In genomic region chr5:37552770-37553719, GRCh38 we compare ENCODE assay signal across 11 cellular contexts.
DNase-seq lines count a peak whose midpoint lies in the region; ATAC-seq and TF ChIP-seq lines count a peak whose summit lies in the region.
"Had no signal": no experiment of that assay in that cellular context is flagged by ENCODE, and none has a peak within 500 bp of the region (broad histone marks: within the 10 kb centered on the region; RNA-seq: fewer than 3 reads in every experiment).

No MANE protein-coding gene starts in this region.

- ATAC-seq in HG03469 (IDR thresholded peaks at IDR 0.05; ENCODE audit: unreplicated experiment) = no peak
- ATAC-seq: naive thymus-derived CD8-positive, alpha-beta T cell had no signal

- CTCF ChIA-PET in GM10248 (lab: Yijun Ruan, JAX) = interaction anchor here (0.7 to 1.7 kb wide), 6 partner anchors 8 to 140 kb away, joined by 3 to 4 read pairs (median 4); no protein-coding TSS in a partner anchor

- POLR2A ChIA-PET in GM10248 (lab: Yijun Ruan, JAX) = no interaction called here

- no peak overlapping the region for H3K4me3 ChIP-seq in retinal pigment epithelial cell (ENCODE audit: low read length)
- H3K4me3 ChIP-seq: thoracic aorta had no signal

- DNase-seq in H4 (ENCODE audit: low spot score) (peak; percentile 82), OCI-M1 (lab: John Stamatoyannopoulos, UW) (peak; percentile 95), fibroblast of peridontal ligament (ENCODE audit: extremely low read depth) (peak; percentile 21), retinal pigment epithelial cell (ENCODE audit: low read depth) (peak; percentile 26), activated gamma-delta T cell (lab: John Stamatoyannopoulos, UW) (no peak), GM10248 (ENCODE audit: extremely low spot score) (no peak)
- DNase-seq: activated CD4-positive, alpha-beta T cell treated with anti-CD3 and anti-CD28 coated beads, Interleukin-2, amount 10 ng/mL, durations not matched to agents 7 days and 5 days; naive thymus-derived CD8-positive, alpha-beta T cell; stimulated activated CD4-positive, alpha-beta T cell treated with anti-CD3 and anti-CD28 coated beads, Interleukin-4, amount 100 ng/mL, for 24 hours had no signal

- TF ChIP-seq CTCF in retinal pigment epithelial cell (conservative IDR thresholded peaks at IDR 0.05; ENCODE audit: low read depth, low read length) (no peak), GM10248 (IDR thresholded peaks at IDR 0.05; ENCODE audit: control extremely low read depth, extremely low read depth, low read depth, missing control alignments) (no peak)

Comparison
In these comparisons a context has a peak if more than half of its experiments do, and no peak if none do; other contexts are left out.
1. DNase-seq: peak in H4 (single experiment), OCI-M1 (single experiment), fibroblast of peridontal ligament (single experiment) and retinal pigment epithelial cell (single experiment); none in activated gamma-delta T cell (single experiment) and GM10248 (single experiment).